Comparison of ENCODE assay signal across 13 cellular contexts in genomic region chr10:128030498-128031072, GRCh38.
A peak's percentile ranks its signal among the peaks of the same experiment; 100 is the strongest.
DNase-seq lines count a peak whose midpoint lies in the region; ATAC-seq and TF ChIP-seq lines count a peak whose summit lies in the region.
"Had no signal": no experiment of that assay in that cellular context is flagged by ENCODE, and none has a peak within 500 bp of the region (broad histone marks: within the 10 kb centered on the region; RNA-seq: fewer than 3 reads in every experiment).

No MANE protein-coding gene starts in this region.

- TF ChIP-seq CTCF in DND-41 (IDR thresholded peaks at IDR 0.05; ENCODE audit: borderline replicate concordance, extremely low read depth, low read length, poor library complexity, severe bottlenecking) (no peak), lower lobe of right lung (IDR thresholded peaks at IDR 0.05) (no peak), right lobe of liver (IDR thresholded peaks at IDR 0.05) (no peak)

- intact Hi-C loops in lower lobe of right lung (cut with DNase I) (no loop called here), posterior vena cava (cut with DNase I) (no loop called here), right lobe of liver (cut with DNase I) (no loop called here)

- H3K4me1 ChIP-seq in BLaER1 treated with 17β-estradiol and CSF1 and Interleukin-3, amounts not matched to agents 10 nM and 100 nM: peaks cover 52 to 63% (median 59%) of the 10 kb centered on the region in 10 experiments
- peaks cover 14% of the 10 kb centered on the region for H3K4me1 ChIP-seq in DND-41 (ENCODE audit: insufficient read depth, low read length)
- no peaks in the 10 kb centered on the region for H3K4me1 ChIP-seq in lower lobe of right lung
- H3K4me1 ChIP-seq in right lobe of liver: no peaks in the 10 kb centered on the region
- H3K4me1 ChIP-seq: A549, BE2C had no signal

- no peak for TF ChIP-seq POLR2A in right lobe of liver (IDR thresholded peaks at IDR 0.05)

- peaks cover 40% of the 10 kb centered on the region for H3K27me3 Mint-ChIP-seq in activated naive CD4-positive, alpha-beta T cell treated with anti-CD3 and anti-CD28 coated beads, Interleukin-2, amount 10 ng/mL, durations not matched to agents 7 days and 5 days
- H3K27me3 Mint-ChIP-seq: CD4-positive, CD25-positive, alpha-beta regulatory T cell had no signal

- ATAC-seq in DND-41 (ENCODE audit: insufficient read depth, low read depth) (no peak), lower lobe of right lung (no peak), GM21717 (IDR thresholded peaks at IDR 0.05; ENCODE audit: unreplicated experiment) (no peak), right lobe of liver (no peak)
- ATAC-seq: A549, GM12878 had no signal

- no peaks in the 10 kb centered on the region for H3K36me3 Mint-ChIP-seq in activated naive CD4-positive, alpha-beta T cell treated with anti-CD3 and anti-CD28 coated beads, Interleukin-2, amount 10 ng/mL, durations not matched to agents 7 days and 5 days
- H3K36me3 Mint-ChIP-seq: CD4-positive, CD25-positive, alpha-beta regulatory T cell had no signal

- peak overlapping the region in 9 of 11 experiments; percentile 14 to 82 (median 71); a peak in 16 of 22 replicates for H3K27ac ChIP-seq in BLaER1 treated with 17β-estradiol and CSF1 and Interleukin-3, amounts not matched to agents 10 nM and 100 nM
- H3K27ac ChIP-seq in DND-41 (ENCODE audit: low read length): no peak overlapping the region
- no peak overlapping the region for H3K27ac ChIP-seq in lower lobe of right lung
- H3K27ac ChIP-seq in right lobe of liver: no peak overlapping the region
- H3K27ac ChIP-seq: A549, GM23248, HL-60 had no signal

- peaks cover 0 to 8% (median 0%) of the 10 kb centered on the region in 11 experiments; a peak in 2 of 22 replicates for H4K20me1 ChIP-seq in BLaER1 treated with 17β-estradiol and CSF1 and Interleukin-3, amounts not matched to agents 10 nM and 100 nM
- H4K20me1 ChIP-seq in DND-41 (ENCODE audit: insufficient read depth, low read length): no peaks in the 10 kb centered on the region

- CTCF ChIA-PET in activated naive CD4-positive, alpha-beta T cell treated with anti-CD3 and anti-CD28 coated beads, Interleukin-2, amount 10 ng/mL, durations not matched to agents 7 days and 5 days (lab: Charles Lee): interaction anchor here (9.6 kb wide), 1 partner anchor 36 kb away, joined by 288 read pairs; no protein-coding TSS in a partner anchor

- DNase-seq in DND-41 (peak; percentile 22), lower lobe of right lung (peak; percentile 27), posterior vena cava (ENCODE audit: low spot score) (peak; percentile 68), right lobe of liver (no peak)
- DNase-seq in activated naive CD4-positive, alpha-beta T cell treated with anti-CD3 and anti-CD28 coated beads, Interleukin-2, amount 10 ng/mL, durations not matched to agents 7 days and 5 days: no peak
- DNase-seq: BE2C; CD4-positive, CD25-positive, alpha-beta regulatory T cell; GM23248 had no signal

- H3K4me2 ChIP-seq in BLaER1 treated with 17β-estradiol and CSF1 and Interleukin-3, amounts not matched to agents 10 nM and 100 nM: peak overlapping the region; percentile 81 to 97 (median 93)
- H3K4me2 ChIP-seq in DND-41 (ENCODE audit: insufficient read depth, low read length): no peak overlapping the region
- H3K4me2 ChIP-seq: A549 had no signal

- H3K4me3 Mint-ChIP-seq in activated naive CD4-positive, alpha-beta T cell treated with anti-CD3 and anti-CD28 coated beads, Interleukin-2, amount 10 ng/mL, durations not matched to agents 7 days and 5 days: no peak overlapping the region
- H3K4me3 Mint-ChIP-seq: CD4-positive, CD25-positive, alpha-beta regulatory T cell had no signal

- no peaks in the 10 kb centered on the region for H3K9me3 ChIP-seq in BLaER1 treated with 17β-estradiol and CSF1 and Interleukin-3, amounts not matched to agents 10 nM and 100 nM (replicated peaks in 1 of 11)
- no peaks in the 10 kb centered on the region for H3K9me3 ChIP-seq in DND-41 (ENCODE audit: insufficient read depth, low read length, severe bottlenecking)
- H3K9me3 ChIP-seq in lower lobe of right lung: no peaks in the 10 kb centered on the region
- H3K9me3 ChIP-seq in right lobe of liver: no peaks in the 10 kb centered on the region
- H3K9me3 ChIP-seq: A549, BE2C had no signal

- H3K27me3 ChIP-seq in BLaER1 treated with 17β-estradiol and CSF1 and Interleukin-3, amounts not matched to agents 10 nM and 100 nM: no peaks in the 10 kb centered on the region
- no peaks in the 10 kb centered on the region for H3K27me3 ChIP-seq in DND-41 (ENCODE audit: insufficient read depth, low read length, poor library complexity)
- H3K27me3 ChIP-seq in lower lobe of right lung (ENCODE audit: low read depth): no peaks in the 10 kb centered on the region
- H3K27me3 ChIP-seq in right lobe of liver: no peaks in the 10 kb centered on the region
- H3K27me3 ChIP-seq: BE2C had no signal

- H3K36me3 ChIP-seq in BLaER1 treated with 17β-estradiol and CSF1 and Interleukin-3, amounts not matched to agents 10 nM and 100 nM: no peaks in the 10 kb centered on the region
- H3K36me3 ChIP-seq in DND-41 (ENCODE audit: insufficient read depth, low read length): no peaks in the 10 kb centered on the region
- peaks cover 6% of the 10 kb centered on the region for H3K36me3 ChIP-seq in lower lobe of right lung
- H3K36me3 ChIP-seq in right lobe of liver: no peaks in the 10 kb centered on the region
- H3K36me3 ChIP-seq: BE2C had no signal

- peaks cover 11% of the 10 kb centered on the region for H3K4me1 Mint-ChIP-seq in activated naive CD4-positive, alpha-beta T cell treated with anti-CD3 and anti-CD28 coated beads, Interleukin-2, amount 10 ng/mL, durations not matched to agents 7 days and 5 days

- no peaks in the 10 kb centered on the region for H3K9me3 Mint-ChIP-seq in activated naive CD4-positive, alpha-beta T cell treated with anti-CD3 and anti-CD28 coated beads, Interleukin-2, amount 10 ng/mL, durations not matched to agents 7 days and 5 days

- H3K27ac Mint-ChIP-seq in activated naive CD4-positive, alpha-beta T cell treated with anti-CD3 and anti-CD28 coated beads, Interleukin-2, amount 10 ng/mL, durations not matched to agents 7 days and 5 days: no peak overlapping the region

- 69% methylated on average over 9 of the region's 17 CpGs for WGBS in right lobe of liver (ENCODE audit: insufficient coverage, low coverage, low lambda C conversion rate, missing lambda C conversion rate)

- peak overlapping the region in 9 of 11 experiments; percentile 8 to 75 (median 59); a peak in 14 of 22 replicates for H3K9ac ChIP-seq in BLaER1 treated with 17β-estradiol and CSF1 and Interleukin-3, amounts not matched to agents 10 nM and 100 nM
- no peak overlapping the region for H3K9ac ChIP-seq in DND-41 (ENCODE audit: low read depth, low read length)
- H3K9ac ChIP-seq: GM23248 had no signal

- H3K4me3 ChIP-seq in BLaER1 treated with 17β-estradiol and CSF1 and Interleukin-3, amounts not matched to agents 10 nM and 100 nM: 0 out of 20 replicates have a peak overlapping the region, but pooled peaks of 2 of the 10 experiments have one; percentile 27 to 44
- H3K4me3 ChIP-seq in DND-41 (ENCODE audit: low read depth in 1 of 2, low read length in 2 of 2) (no peak overlapping the region), lower lobe of right lung (no peak overlapping the region), right lobe of liver (no peak overlapping the region)
- H3K4me3 ChIP-seq: A549, GM12878, GM23248 had no signal

- H3K79me2 ChIP-seq in DND-41 (ENCODE audit: insufficient read depth, low read length): no peaks in the 10 kb centered on the region

- H2AFZ ChIP-seq in DND-41 (ENCODE audit: low read depth, low read length): no peak overlapping the region
- H2AFZ ChIP-seq: GM23248 had no signal

Comparison
In these comparisons a context has a peak if more than half of its experiments do, and no peak if none do; other contexts are left out.
1. H3K27ac ChIP-seq: peak in BLaER1 treated with 17β-estradiol and CSF1 and Interleukin-3, amounts not matched to agents 10 nM and 100 nM (9 of 11); none in DND-41 (single experiment), lower lobe of right lung (single experiment) and right lobe of liver (0 of 3).
2. DNase-seq: peak in DND-41 (single experiment), lower lobe of right lung (single experiment) and posterior vena cava (single experiment); none in activated naive CD4-positive, alpha-beta T cell treated with anti-CD3 and anti-CD28 coated beads, Interleukin-2, amount 10 ng/mL, durations not matched to agents 7 days and 5 days (single experiment) and right lobe of liver (0 of 3).